ENCODE assay signal across 15 cellular contexts in the genomic region with DNA sequence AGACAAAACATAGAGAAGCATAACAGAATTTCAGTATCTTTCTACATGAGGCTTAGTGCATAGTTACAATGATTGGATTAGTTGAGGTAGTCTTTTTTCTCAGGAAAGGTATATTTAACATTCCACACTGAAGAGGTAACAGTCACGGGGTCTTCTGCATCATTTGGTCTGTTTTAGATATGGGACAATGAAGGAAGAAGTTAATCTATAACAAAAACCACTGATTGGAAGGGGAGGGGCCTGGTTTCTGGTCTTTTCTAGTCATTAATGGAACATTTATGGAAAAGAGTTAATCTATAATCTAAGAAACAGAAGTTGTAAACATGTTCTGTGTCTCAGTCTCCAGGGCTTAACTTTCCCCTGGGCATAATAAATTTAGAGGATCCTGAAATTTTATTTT. TPM values are rescaled to one million over a fixed set of nuclear protein-coding genes. Genes with fewer than 3 reads are reported as not detected.
A peak's percentile ranks its signal among the peaks of the same experiment; 100 is the strongest.
DNase-seq lines count a peak whose midpoint lies in the region; ATAC-seq and TF ChIP-seq lines count a peak whose summit lies in the region.
"Had no signal": no experiment of that assay in that cellular context is flagged by ENCODE, and none has a peak within 500 bp of the region (broad histone marks: within the 10 kb centered on the region; RNA-seq: fewer than 3 reads in every experiment).

No MANE protein-coding gene starts in this region.

- 50 to 58% methylated on average over 1 of the region's 1 CpG for whole genome bisulfite sequencing in body of pancreas, 2 donors

- DNase-seq in body of pancreas (no peak), glomerular visceral epithelial cell (ENCODE audit: extremely low spot score) (peak; percentile 57), kidney tubule cell (ENCODE audit: low spot score) (peak; percentile 85), progenitor cell of endocrine pancreas (ENCODE audit: low spot score, unreplicated experiment) (no peak), retina (no peak)
- DNase-seq: C1 segment of cervical spinal cord; CD4-positive, alpha-beta memory T cell; COR-L47; DMS153; DND-41; H7; HCEC 1CT had no signal

- TF ChIP-seq POLR2A in body of pancreas (IDR thresholded peaks at IDR 0.05), result no peak

- peaks cover under 1% of the 10 kb centered on the region for H3K36me3 Mint-ChIP-seq in progenitor cell of endocrine pancreas (ENCODE audit: insufficient read depth)
- no peaks in the 10 kb centered on the region for H3K36me3 Mint-ChIP-seq in activated T-helper 17 cell treated with anti-CD3 and anti-CD28 coated beads, Interleukin-2, amount 50 U/mL, for 72 hours (ENCODE audit: low read depth)

- no peak for TF ChIP-seq CTCF in body of pancreas (IDR thresholded peaks at IDR 0.05)
- TF ChIP-seq CTCF in progenitor cell of endocrine pancreas (IDR thresholded peaks at IDR 0.05; ENCODE audit: unreplicated experiment), result no peak

- H3K36me3 ChIP-seq in body of pancreas (replicated peaks in 1 of 2; ENCODE audit: insufficient read depth in 1 of 2, low read depth in 2 of 2), result no peaks in the 10 kb centered on the region

- no peaks in the 10 kb centered on the region for H3K4me1 ChIP-seq in body of pancreas

- intact Hi-C loops in body of pancreas (cut with DNase I), result no loop called here

- ATAC-seq in body of pancreas (peak; percentile 42), GM19467 (IDR thresholded peaks at IDR 0.05; ENCODE audit: unreplicated experiment) (no peak), GM18520 (IDR thresholded peaks at IDR 0.05; ENCODE audit: unreplicated experiment) (no peak)
- no peak for ATAC-seq in activated T-helper 17 cell treated with anti-CD3 and anti-CD28 coated beads, Interleukin-2, amount 50 U/mL, for 72 hours (replicated peaks)

- H3K9me3 ChIP-seq in body of pancreas, result no peaks in the 10 kb centered on the region

- no peak overlapping the region for H3K27ac ChIP-seq in body of pancreas

- H3K4me3 ChIP-seq in body of pancreas, result no peak overlapping the region

- H3K4me1 Mint-ChIP-seq in progenitor cell of endocrine pancreas (ENCODE audit: low read depth), result peaks cover 20% of the 10 kb centered on the region
- no peaks in the 10 kb centered on the region for H3K4me1 Mint-ChIP-seq in activated T-helper 17 cell treated with anti-CD3 and anti-CD28 coated beads, Interleukin-2, amount 50 U/mL, for 72 hours
- H3K4me1 Mint-ChIP-seq: CD4-positive, alpha-beta memory T cell had no signal

- peak overlapping the region; percentile 94 for H3K27ac Mint-ChIP-seq in progenitor cell of endocrine pancreas
- H3K27ac Mint-ChIP-seq in activated T-helper 17 cell treated with anti-CD3 and anti-CD28 coated beads, Interleukin-2, amount 50 U/mL, for 72 hours, result no peak overlapping the region

- H3K27me3 Mint-ChIP-seq in progenitor cell of endocrine pancreas, result no peaks in the 10 kb centered on the region
- peaks cover 8% of the 10 kb centered on the region for H3K27me3 Mint-ChIP-seq in activated T-helper 17 cell treated with anti-CD3 and anti-CD28 coated beads, Interleukin-2, amount 50 U/mL, for 72 hours

- peaks cover 6% of the 10 kb centered on the region for H3K9me3 Mint-ChIP-seq in progenitor cell of endocrine pancreas (ENCODE audit: low read depth)
- peaks cover 5% of the 10 kb centered on the region for H3K9me3 Mint-ChIP-seq in activated T-helper 17 cell treated with anti-CD3 and anti-CD28 coated beads, Interleukin-2, amount 50 U/mL, for 72 hours

- no peak overlapping the region for H3K4me3 Mint-ChIP-seq in progenitor cell of endocrine pancreas (ENCODE audit: low read depth)
- H3K4me3 Mint-ChIP-seq in activated T-helper 17 cell treated with anti-CD3 and anti-CD28 coated beads, Interleukin-2, amount 50 U/mL, for 72 hours, result no peak overlapping the region
- H3K4me3 Mint-ChIP-seq: CD4-positive, alpha-beta memory T cell had no signal

- H3K27me3 ChIP-seq in body of pancreas, result no peaks in the 10 kb centered on the region

RNA-seq across cellular contexts. Expression of gene HPSE, which starts 37.3 kb away (rescaled TPM):
- total RNA-seq in body of pancreas, result under 1 TPM; 0.52 to 0.99 TPM
- total RNA-seq in progenitor cell of endocrine pancreas, result 2.8 and 3.6 TPM in 2 replicates
- total RNA-seq in activated T-helper 17 cell treated with anti-CD3 and anti-CD28 coated beads, Interleukin-2, amount 50 U/mL, for 72 hours, result 10 to 100 TPM; 12.3 to 13.7 TPM

Comparison
In these comparisons a context has a peak if more than half of its experiments do, and no peak if none do; other contexts are left out.
1. DNase-seq: peak in glomerular visceral epithelial cell (single experiment) and kidney tubule cell (single experiment); none in body of pancreas (0 of 4), progenitor cell of endocrine pancreas (single experiment) and retina (single experiment).